Comparison of ENCODE assay signal across 19 cellular contexts in genomic region chr18:5618037-5618688, GRCh38.
"Had no signal": no experiment of that assay in that cellular context is flagged by ENCODE, and none has a peak within 500 bp of the region (broad histone marks: within the 10 kb centered on the region; RNA-seq: fewer than 3 reads in every experiment).

No MANE protein-coding gene starts in this region.

- DNase-seq: central memory CD4-positive, alpha-beta T cell; cortex of kidney; dorsolateral prefrontal cortex; effector CD8-positive, alpha-beta T cell; foreskin fibroblast; head of caudate nucleus; hippocampal formation; left colon; mesendoderm; naive thymus-derived CD4-positive, alpha-beta T cell; posterior cingulate gyrus; sigmoid colon; stimulated activated CD4-positive, alpha-beta T cell treated with anti-CD3 and anti-CD28 coated beads, Interleukin-12 subunit alpha, Interleukin-12 subunit beta, amount 100 ng/mL, for 4 hours; stimulated activated naive CD4-positive, alpha-beta T cell; thyroid gland; upper lobe of right lung had no signal

- H3K4me3 ChIP-seq: dorsolateral prefrontal cortex, sigmoid colon, skin epidermis, thyroid gland, upper lobe of right lung had no signal

- H3K4me1 ChIP-seq: sigmoid colon, thyroid gland, upper lobe of right lung had no signal

- H3K9me3 ChIP-seq: neutrophil, sigmoid colon, thyroid gland, upper lobe of right lung had no signal

- H3K9me3 Mint-ChIP-seq: naive thymus-derived CD4-positive, alpha-beta T cell had no signal

- H3K4me1 Mint-ChIP-seq: naive thymus-derived CD4-positive, alpha-beta T cell had no signal

- H3K36me3 Mint-ChIP-seq: naive thymus-derived CD4-positive, alpha-beta T cell had no signal

- H3K36me3 ChIP-seq: neutrophil, sigmoid colon, thyroid gland, upper lobe of right lung had no signal

- H3K4me3 Mint-ChIP-seq: naive thymus-derived CD4-positive, alpha-beta T cell had no signal

- H3K27me3 ChIP-seq: dorsolateral prefrontal cortex, thyroid gland, upper lobe of right lung had no signal

- ATAC-seq: esophagus mucosa; left colon; naive thymus-derived CD4-positive, alpha-beta T cell; upper lobe of right lung had no signal

- H3K27ac ChIP-seq: dorsolateral prefrontal cortex, neutrophil, sigmoid colon, skin epidermis, thyroid gland, upper lobe of right lung had no signal

- H3K27ac Mint-ChIP-seq: naive thymus-derived CD4-positive, alpha-beta T cell had no signal
